Comparison of ENCODE assay signal across 22 cellular contexts in the genomic region with DNA sequence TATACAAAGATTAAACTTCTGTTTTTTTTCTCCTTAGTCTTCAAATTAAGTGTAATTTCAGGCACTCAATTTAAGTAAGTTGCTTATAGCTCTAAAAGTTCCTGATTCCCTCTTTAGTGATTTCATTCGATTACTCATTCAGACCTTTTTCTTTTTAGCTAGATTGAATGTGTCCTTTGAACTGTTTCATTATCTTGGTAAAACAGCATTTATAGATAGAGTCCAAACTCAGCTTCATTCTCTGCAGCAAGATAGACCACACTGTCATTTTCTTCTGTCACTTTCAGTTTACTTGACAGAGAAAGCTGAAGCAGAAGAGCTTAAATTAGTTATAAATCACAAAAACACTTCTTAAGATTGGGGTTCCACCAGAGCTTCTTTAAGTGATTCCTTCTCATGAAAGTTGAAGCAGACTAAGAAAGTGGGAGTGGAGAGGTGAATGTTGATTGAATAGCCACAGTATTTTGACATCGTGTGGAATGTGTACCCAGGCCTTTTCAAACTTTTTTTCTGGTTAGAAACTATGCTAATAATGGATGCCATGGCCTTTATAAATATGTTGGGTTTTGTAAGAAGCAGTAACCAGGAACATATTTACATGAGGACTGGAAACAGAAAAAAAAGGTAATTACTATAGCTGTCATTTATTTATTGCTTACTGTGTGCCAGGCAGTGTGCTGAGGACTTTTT. TPM values are rescaled to one million over a fixed set of nuclear protein-coding genes. Genes with fewer than 3 reads are reported as not detected.
DNase-seq lines count a peak whose midpoint lies in the region; ATAC-seq, FAIRE-seq and TF ChIP-seq lines count a peak whose summit lies in the region.
"Had no signal": no experiment of that assay in that cellular context is flagged by ENCODE, and none has a peak within 500 bp of the region (broad histone marks: within the 10 kb centered on the region; RNA-seq: fewer than 3 reads in every experiment).

No MANE protein-coding gene starts in this region.

- no peak for TF ChIP-seq RAD21 in SK-N-SH (IDR thresholded peaks at IDR 0.05; ENCODE audit: low read length)

- no peak overlapping the region for H3K4me2 ChIP-seq in SK-N-SH
- peak overlapping the region; percentile 24 for H3K4me2 ChIP-seq in astrocyte (ENCODE audit: low read length)
- peak overlapping the region; percentile 60 for H3K4me2 ChIP-seq in hepatocyte

- POLR2A ChIA-PET in SK-N-SH (lab: Yijun Ruan, JAX): no interaction called here

- H3K27me3 ChIP-seq in SK-N-SH (ENCODE audit: insufficient read depth) (no peaks in the 10 kb centered on the region), astrocyte (ENCODE audit: insufficient read depth, low read length) (no peaks in the 10 kb centered on the region), hepatocyte (no peaks in the 10 kb centered on the region), small intestine (ENCODE audit: control insufficient read depth in 2 of 2, insufficient read depth in 2 of 2, low read length in 2 of 2) (no peaks in the 10 kb centered on the region)

- peaks cover 16% of the 10 kb centered on the region for H3K36me3 Mint-ChIP-seq in astrocyte (ENCODE audit: low read depth, unreplicated experiment)
- H3K36me3 Mint-ChIP-seq in activated CD4-positive, alpha-beta T cell treated with anti-CD3 and anti-CD28 coated beads, Interleukin-2, amount 10 ng/mL, durations not matched to agents 24 days and 14 days (ENCODE audit: low read depth): peaks cover 23% of the 10 kb centered on the region

- H3K9me3 ChIP-seq in SK-N-SH: no peaks in the 10 kb centered on the region
- H3K9me3 ChIP-seq in astrocyte (ENCODE audit: insufficient read depth, low read depth, low read length): no peaks in the 10 kb centered on the region
- H3K9me3 ChIP-seq in hepatocyte (ENCODE audit: low read depth): no peaks in the 10 kb centered on the region
- no peaks in the 10 kb centered on the region for H3K9me3 ChIP-seq in small intestine (ENCODE audit: control insufficient read depth, low read depth)
- H3K9me3 ChIP-seq: psoas muscle had no signal

- H3K36me3 ChIP-seq in SK-N-SH (replicated peaks in 1 of 2; ENCODE audit: control insufficient read depth in 1 of 2, insufficient read depth in 2 of 2, low read length in 1 of 2): peaks cover 12 to 37% of the 10 kb centered on the region in 2 experiments
- peaks cover 13% of the 10 kb centered on the region for H3K36me3 ChIP-seq in astrocyte (ENCODE audit: insufficient read depth, low read length)
- no peaks in the 10 kb centered on the region for H3K36me3 ChIP-seq in hepatocyte (replicated peaks; ENCODE audit: insufficient read depth, low read depth)
- peaks cover 15 to 19% of the 10 kb centered on the region in 2 donors for H3K36me3 ChIP-seq in small intestine (ENCODE audit: control insufficient read depth in 2 of 2, insufficient read depth in 2 of 2, low read length in 2 of 2)

- peak; percentile 58 for ATAC-seq in SK-N-SH treated with all-trans-retinoic acid at 6 μM for 48 hours
- ATAC-seq: HCT116, natural killer cell, psoas muscle had no signal

- CTCF ChIA-PET in SK-N-SH (lab: Yijun Ruan, JAX): interaction anchor here (0.9 to 2.6 kb wide), 3 partner anchors 15 to 54 kb away, joined by 3 to 16 read pairs (median 4); no protein-coding TSS in a partner anchor

- TF ChIP-seq CTCF in SK-N-SH (IDR thresholded peaks at IDR 0.05): no peak
- TF ChIP-seq CTCF in astrocyte (IDR thresholded peaks at IDR 0.05; ENCODE audit: insufficient read depth, low read depth, low read length): no peak
- no peak for TF ChIP-seq CTCF in hepatocyte (IDR thresholded peaks at IDR 0.05; ENCODE audit: poor library complexity)

- H3K27me3 Mint-ChIP-seq in astrocyte (ENCODE audit: low read depth, unreplicated experiment): no peaks in the 10 kb centered on the region
- no peaks in the 10 kb centered on the region for H3K27me3 Mint-ChIP-seq in activated CD4-positive, alpha-beta T cell treated with anti-CD3 and anti-CD28 coated beads, Interleukin-2, amount 10 ng/mL, durations not matched to agents 24 days and 14 days
- H3K27me3 Mint-ChIP-seq: activated naive CD4-positive, alpha-beta T cell treated with anti-CD3 and anti-CD28 coated beads, Interleukin-2, amount 10 ng/mL, durations not matched to agents 7 days and 5 days had no signal

- no peaks in the 10 kb centered on the region for H3K9me3 Mint-ChIP-seq in astrocyte (ENCODE audit: unreplicated experiment)
- H3K9me3 Mint-ChIP-seq in activated CD4-positive, alpha-beta T cell treated with anti-CD3 and anti-CD28 coated beads, Interleukin-2, amount 10 ng/mL, durations not matched to agents 24 days and 14 days: no peaks in the 10 kb centered on the region
- H3K9me3 Mint-ChIP-seq: activated naive CD4-positive, alpha-beta T cell treated with anti-CD3 and anti-CD28 coated beads, Interleukin-2, amount 10 ng/mL, durations not matched to agents 7 days and 5 days; natural killer cell had no signal

- H3K4me3 Mint-ChIP-seq in astrocyte (ENCODE audit: unreplicated experiment): peak overlapping the region; percentile 3
- no peak overlapping the region for H3K4me3 Mint-ChIP-seq in activated CD4-positive, alpha-beta T cell treated with anti-CD3 and anti-CD28 coated beads, Interleukin-2, amount 10 ng/mL, durations not matched to agents 24 days and 14 days
- H3K4me3 Mint-ChIP-seq: activated naive CD4-positive, alpha-beta T cell treated with anti-CD3 and anti-CD28 coated beads, Interleukin-2, amount 10 ng/mL, durations not matched to agents 7 days and 5 days; natural killer cell had no signal

- 70% methylated on average over 2 of the region's 2 CpGs for WGBS in SK-N-SH (ENCODE audit: low lambda C conversion rate)
- 42% methylated on average over 2 of the region's 2 CpGs for whole genome bisulfite sequencing in hepatocyte (ENCODE audit: low lambda C conversion rate, missing lambda C conversion rate)
- WGBS in small intestine, 3 donors: 16 to 56% (median 34%) methylated on average over 2 of the region's 2 CpGs

- H3K9ac ChIP-seq in SK-N-SH (no peak overlapping the region), astrocyte (ENCODE audit: low read length) (no peak overlapping the region)

- no peaks in the 10 kb centered on the region; the same call in 1 of the 2 replicates for H4K20me1 ChIP-seq in SK-N-SH (ENCODE audit: insufficient read depth)
- peaks cover 30% of the 10 kb centered on the region for H4K20me1 ChIP-seq in astrocyte (ENCODE audit: insufficient read depth, low read length)
- H4K20me1 ChIP-seq in hepatocyte (ENCODE audit: insufficient read depth, poor library complexity, severe bottlenecking): peaks cover under 1% of the 10 kb centered on the region

- H3K4me1 Mint-ChIP-seq in astrocyte (ENCODE audit: low read depth, unreplicated experiment): peaks cover 26% of the 10 kb centered on the region
- H3K4me1 Mint-ChIP-seq in activated CD4-positive, alpha-beta T cell treated with anti-CD3 and anti-CD28 coated beads, Interleukin-2, amount 10 ng/mL, durations not matched to agents 24 days and 14 days: no peaks in the 10 kb centered on the region
- H3K4me1 Mint-ChIP-seq: activated naive CD4-positive, alpha-beta T cell treated with anti-CD3 and anti-CD28 coated beads, Interleukin-2, amount 10 ng/mL, durations not matched to agents 7 days and 5 days had no signal

- DNase-seq in SK-N-SH (no peak), astrocyte (ENCODE audit: low read depth) (peak; percentile 60), hepatocyte (ENCODE audit: low spot score) (no peak), small intestine (peak; percentile 42), SIG-M5 (lab: John Stamatoyannopoulos, UW) (no peak), DMS53 treated with DMSO at 0.1 percent for 48 hours (lab: John Stamatoyannopoulos, UW; ENCODE audit: unreplicated experiment) (no peak)
- no peak for DNase-seq in activated CD4-positive, alpha-beta T cell treated with anti-CD3 and anti-CD28 coated beads, Interleukin-2, amount 10 ng/mL, durations not matched to agents 24 days and 14 days
- DNase-seq: activated naive CD4-positive, alpha-beta T cell treated with anti-CD3 and anti-CD28 coated beads, Interleukin-2, amount 10 ng/mL, durations not matched to agents 7 days and 5 days; activated T-cell treated with anti-CD3 and anti-CD28 coated beads for 4 hours; DMS53; natural killer cell; NCI-H345; psoas muscle; stimulated activated naive CD4-positive, alpha-beta T cell treated with Interleukin-2 at 50 U/mL for 16 hours had no signal

- H3K27ac Mint-ChIP-seq in astrocyte (ENCODE audit: unreplicated experiment): no peak overlapping the region
- no peak overlapping the region for H3K27ac Mint-ChIP-seq in activated CD4-positive, alpha-beta T cell treated with anti-CD3 and anti-CD28 coated beads, Interleukin-2, amount 10 ng/mL, durations not matched to agents 24 days and 14 days
- H3K27ac Mint-ChIP-seq: activated naive CD4-positive, alpha-beta T cell treated with anti-CD3 and anti-CD28 coated beads, Interleukin-2, amount 10 ng/mL, durations not matched to agents 7 days and 5 days; natural killer cell had no signal

- intact Hi-C loops in activated CD4-positive, alpha-beta T cell treated with anti-CD3 and anti-CD28 coated beads, Interleukin-2, amount 10 ng/mL, durations not matched to agents 24 days and 14 days (cut with micrococcal nuclease): no loop called here

- no peak overlapping the region for H2AFZ ChIP-seq in SK-N-SH (ENCODE audit: low read depth)
- no peak overlapping the region for H2AFZ ChIP-seq in astrocyte (ENCODE audit: low read depth, low read length)
- no peak overlapping the region for H2AFZ ChIP-seq in hepatocyte

- H3F3A ChIP-seq in SK-N-SH (replicated peaks; ENCODE audit: insufficient read depth): peaks cover 6% of the 10 kb centered on the region

- H3K27ac ChIP-seq in SK-N-SH (ENCODE audit: low read depth in 2 of 2, low read length in 1 of 2): peak overlapping the region in 1 of 2 experiments; percentile 87; a peak in 2 of 4 replicates
- peak overlapping the region; percentile 6 for H3K27ac ChIP-seq in astrocyte (ENCODE audit: low read depth, low read length)
- H3K27ac ChIP-seq in hepatocyte: peak overlapping the region; percentile 30
- no peak overlapping the region for H3K27ac ChIP-seq in small intestine (ENCODE audit: low read depth in 1 of 2, low read length in 1 of 2)
- H3K27ac ChIP-seq: 22Rv1, psoas muscle had no signal

- FAIRE-seq in astrocyte (lab: Jason Lieb, UNC) (no peak), small intestine (lab: Jason Lieb, UNC) (no peak)
- FAIRE-seq: endometrium, GM19239 had no signal

- no peaks in the 10 kb centered on the region for H3K9me2 ChIP-seq in SK-N-SH
- H3K9me2 ChIP-seq in hepatocyte (replicated peaks; ENCODE audit: insufficient read depth): no peaks in the 10 kb centered on the region

- no peak for TF ChIP-seq EP300 in SK-N-SH (IDR thresholded peaks at IDR 0.05; ENCODE audit: borderline replicate concordance in 1 of 2, low read depth in 1 of 2, low read length in 1 of 2)

- H3K4me1 ChIP-seq in SK-N-SH (ENCODE audit: control insufficient read depth in 1 of 2, insufficient read depth in 2 of 2, low read depth in 1 of 2, low read length in 1 of 2): peaks cover 6 to 40% of the 10 kb centered on the region in 2 experiments; a peak in 3 of 4 replicates
- H3K4me1 ChIP-seq in astrocyte (ENCODE audit: insufficient read depth, low read length): peaks cover 17% of the 10 kb centered on the region
- peaks cover 29% of the 10 kb centered on the region for H3K4me1 ChIP-seq in hepatocyte (ENCODE audit: insufficient read depth)
- peaks cover 2 to 6% of the 10 kb centered on the region in 2 donors for H3K4me1 ChIP-seq in small intestine (ENCODE audit: control insufficient read depth in 2 of 2, insufficient read depth in 1 of 2, low read depth in 1 of 2, low read length in 1 of 2)

- no peaks in the 10 kb centered on the region for H3K79me2 ChIP-seq in SK-N-SH (ENCODE audit: insufficient read depth)
- no peaks in the 10 kb centered on the region for H3K79me2 ChIP-seq in astrocyte (ENCODE audit: insufficient read depth, low read length)
- H3K79me2 ChIP-seq in hepatocyte: peaks cover 5% of the 10 kb centered on the region

- no peak overlapping the region for H3K4me3 ChIP-seq in SK-N-SH (ENCODE audit: low read depth in 2 of 2, low read length in 1 of 2)
- no peak overlapping the region for H3K4me3 ChIP-seq in astrocyte (ENCODE audit: insufficient read depth, low read depth, low read length)
- H3K4me3 ChIP-seq in hepatocyte: no peak overlapping the region
- H3K4me3 ChIP-seq in small intestine (ENCODE audit: low read depth in 1 of 2, low read length in 2 of 2): no peak overlapping the region
- H3K4me3 ChIP-seq: psoas muscle had no signal

RNA-seq across cellular contexts. Expression of a gene that starts 52.2 kb away (rescaled TPM):
- 5.0 and 7.8 TPM in 2 replicates for polyA plus RNA-seq in SK-N-SH (2012; rRNA removed)
- 1.7 and 2.2 TPM in 2 replicates for polyA plus RNA-seq in SK-N-SH (2012; cell fraction: cytosol; rRNA removed)
- polyA plus RNA-seq in SK-N-SH (2012; cell fraction: nucleus; rRNA removed): 40.6 and 45.3 TPM in 2 replicates
- total RNA-seq in astrocyte: 13.4 and 15.3 TPM in 2 replicates
- 17.7 and 18.1 TPM in 2 replicates for total RNA-seq in hepatocyte
- 7.3 and 8.0 TPM in 2 replicates for polyA plus RNA-seq in hepatocyte
- polyA plus RNA-seq in small intestine: 1 to 10 TPM; 4.1 to 6.8 (median 6.5) TPM
- total RNA-seq in activated CD4-positive, alpha-beta T cell treated with anti-CD3 and anti-CD28 coated beads, Interleukin-2, amount 10 ng/mL, durations not matched to agents 24 days and 14 days: 18.2 and 19.0 TPM in 2 replicates

RNA-seq across cellular contexts. Expression of a gene that starts 59.4 kb away (rescaled TPM):
- polyA plus RNA-seq in SK-N-SH (2012; rRNA removed): 0.02 and 0.18 TPM in 2 replicates
- polyA plus RNA-seq in SK-N-SH (2012; cell fraction: cytosol; rRNA removed): 0.08 and 0.17 TPM in 2 replicates
- 0.13 and 0.38 TPM in 2 replicates for polyA plus RNA-seq in SK-N-SH (2012; cell fraction: nucleus; rRNA removed)
- total RNA-seq in astrocyte: 0.17 and 0.23 TPM in 2 replicates
- not detected in 2 replicates for total RNA-seq in hepatocyte
- not detected in 2 replicates for polyA plus RNA-seq in hepatocyte
- under 1 TPM in 1 of 3 donors, not detected in 2; 0.64 TPM for polyA plus RNA-seq in small intestine
- not detected in 2 replicates for total RNA-seq in activated CD4-positive, alpha-beta T cell treated with anti-CD3 and anti-CD28 coated beads, Interleukin-2, amount 10 ng/mL, durations not matched to agents 24 days and 14 days
- total RNA-seq: HT1080, lung microvascular endothelial cell, natural killer cell, psoas muscle, ureter had no signal

Comparison
In these comparisons a context has a peak if more than half of its experiments do, and no peak if none do; other contexts are left out.
1. DNase-seq: peak in astrocyte (single experiment) and small intestine (single experiment); none in SK-N-SH (single experiment), hepatocyte (single experiment), SIG-M5 (single experiment), DMS53 treated with DMSO at 0.1 percent for 48 hours (single experiment) and activated CD4-positive, alpha-beta T cell treated with anti-CD3 and anti-CD28 coated beads, Interleukin-2, amount 10 ng/mL, durations not matched to agents 24 days and 14 days (single experiment).
2. H3K27ac ChIP-seq: peak in astrocyte (single experiment) and hepatocyte (single experiment); none in small intestine (0 of 2).